ENCODE assay signal across 27 cellular contexts in genomic region chr4:37985730-37986275, GRCh38. TPM values are rescaled to one million over a fixed set of nuclear protein-coding genes. Genes with fewer than 3 reads are reported as not detected.
A peak's percentile ranks its signal among the peaks of the same experiment; 100 is the strongest.
DNase-seq lines count a peak whose midpoint lies in the region; ATAC-seq and TF ChIP-seq lines count a peak whose summit lies in the region.
"Had no signal": no experiment of that assay in that cellular context is flagged by ENCODE, and none has a peak within 500 bp of the region (broad histone marks: within the 10 kb centered on the region; RNA-seq: fewer than 3 reads in every experiment).

No MANE protein-coding gene starts in this region.

- H3K4me1 Mint-ChIP-seq in activated CD8-positive, alpha-beta T cell treated with anti-CD3 and anti-CD28 coated beads for 36 hours (ENCODE audit: low read depth), result peaks cover 26% of the 10 kb centered on the region
- peaks cover 21% of the 10 kb centered on the region for H3K4me1 Mint-ChIP-seq in activated CD8-positive, alpha-beta T cell treated with anti-CD3 and anti-CD28 coated beads, Interleukin-2, amount 10 ng/mL, durations not matched to agents 7 days and 5 days (ENCODE audit: low read depth)
- peaks cover 65% of the 10 kb centered on the region for H3K4me1 Mint-ChIP-seq in GM23338
- H3K4me1 Mint-ChIP-seq in activated T-helper 17 cell treated with anti-CD3 and anti-CD28 coated beads, Interleukin-2, amount 50 U/mL, for 72 hours, result peaks cover 12% of the 10 kb centered on the region
- peaks cover 50 to 84% of the 10 kb centered on the region in 2 donors for H3K4me1 Mint-ChIP-seq in stimulated activated naive B cell treated with anti-CD40 and anti-IgM and Interleukin-4, amounts not matched to agents 10 μg/mL and 1 μg/mL and 100 μg/mL, for 72 hours

- H3K9me2 ChIP-seq in GM23338 (ENCODE audit: insufficient read depth), result no peaks in the 10 kb centered on the region

- peak; percentile 24 for ATAC-seq in activated CD8-positive, alpha-beta T cell treated with anti-CD3 and anti-CD28 coated beads for 36 hours
- no peak for ATAC-seq in activated CD8-positive, alpha-beta T cell treated with anti-CD3 and anti-CD28 coated beads, Interleukin-2, amount 10 ng/mL, durations not matched to agents 7 days and 5 days
- no peak for ATAC-seq in GM23338
- ATAC-seq in activated T-helper 17 cell treated with anti-CD3 and anti-CD28 coated beads, Interleukin-2, amount 50 U/mL, for 72 hours (replicated peaks), result peak; percentile 28
- peak; percentile 24 to 33 for ATAC-seq in stimulated activated naive B cell treated with anti-CD40 and anti-IgM and Interleukin-4, amounts not matched to agents 10 μg/mL and 1 μg/mL and 100 μg/mL, for 72 hours (replicated peaks)
- no peak for ATAC-seq in GM21737 (IDR thresholded peaks at IDR 0.05; ENCODE audit: unreplicated experiment)
- ATAC-seq: activated CD8-positive, alpha-beta memory T cell treated with anti-CD3 and anti-CD28 coated beads, Interleukin-2, amount 10 ng/mL, durations not matched to agents 7 days and 5 days; lower lobe of right lung; psoas muscle had no signal

- peaks cover 55% of the 10 kb centered on the region for H3K4me1 ChIP-seq in GM23338 (ENCODE audit: insufficient read depth)

- TF ChIP-seq CTCF in activated CD8-positive, alpha-beta T cell treated with anti-CD3 and anti-CD28 coated beads for 36 hours (IDR thresholded peaks at IDR 0.05), result no peak
- TF ChIP-seq CTCF in GM23338 (conservative IDR thresholded peaks at IDR 0.05; ENCODE audit: low read depth in 2 of 2), result no peak

- no peaks in the 10 kb centered on the region for H3K36me3 ChIP-seq in GM23338 (ENCODE audit: insufficient read depth)
- H3K36me3 ChIP-seq: lower lobe of right lung had no signal

- H3K27ac ChIP-seq in GM23338 (ENCODE audit: low read depth), result no peak overlapping the region
- H3K27ac ChIP-seq: GM23248, lower lobe of right lung, psoas muscle had no signal

- intact Hi-C loops in activated CD8-positive, alpha-beta T cell treated with anti-CD3 and anti-CD28 coated beads for 36 hours (cut with micrococcal nuclease), result no loop called here

- no peaks in the 10 kb centered on the region for H3K36me3 Mint-ChIP-seq in activated CD8-positive, alpha-beta T cell treated with anti-CD3 and anti-CD28 coated beads for 36 hours (ENCODE audit: low read depth)
- peaks cover 3% of the 10 kb centered on the region for H3K36me3 Mint-ChIP-seq in activated CD8-positive, alpha-beta T cell treated with anti-CD3 and anti-CD28 coated beads, Interleukin-2, amount 10 ng/mL, durations not matched to agents 7 days and 5 days (ENCODE audit: low read depth)
- no peaks in the 10 kb centered on the region for H3K36me3 Mint-ChIP-seq in GM23338 (ENCODE audit: low read depth)
- no peaks in the 10 kb centered on the region for H3K36me3 Mint-ChIP-seq in activated T-helper 17 cell treated with anti-CD3 and anti-CD28 coated beads, Interleukin-2, amount 50 U/mL, for 72 hours (ENCODE audit: low read depth)
- peaks cover 21 to 24% of the 10 kb centered on the region in 2 donors for H3K36me3 Mint-ChIP-seq in stimulated activated naive B cell treated with anti-CD40 and anti-IgM and Interleukin-4, amounts not matched to agents 10 μg/mL and 1 μg/mL and 100 μg/mL, for 72 hours
- H3K36me3 Mint-ChIP-seq: activated CD8-positive, alpha-beta memory T cell treated with anti-CD3 and anti-CD28 coated beads, Interleukin-2, amount 10 ng/mL, durations not matched to agents 7 days and 5 days had no signal

- CTCF ChIA-PET in activated CD8-positive, alpha-beta T cell treated with anti-CD3 and anti-CD28 coated beads for 36 hours (lab: Charles Lee), result interaction anchor here (1.0 kb wide), 1 partner anchor 15 kb away, joined by 3 read pairs; no protein-coding TSS in a partner anchor
- CTCF ChIA-PET in activated CD8-positive, alpha-beta T cell treated with anti-CD3 and anti-CD28 coated beads, Interleukin-2, amount 10 ng/mL, durations not matched to agents 7 days and 5 days (lab: Charles Lee), result no interaction called here

- H3K27me3 ChIP-seq in GM23338 (ENCODE audit: insufficient read depth), result no peaks in the 10 kb centered on the region

- no peak for DNase-seq in activated CD8-positive, alpha-beta T cell treated with anti-CD3 and anti-CD28 coated beads for 36 hours
- no peak for DNase-seq in activated CD8-positive, alpha-beta T cell treated with anti-CD3 and anti-CD28 coated beads, Interleukin-2, amount 10 ng/mL, durations not matched to agents 7 days and 5 days
- DNase-seq in GM23338 (ENCODE audit: low spot score) (no peak), NCI-H187 treated with DMSO at 0.1 percent for 48 hours (lab: John Stamatoyannopoulos, UW) (no peak), NCI-H2107 treated with DMSO at 0.1 percent for 48 hours (lab: John Stamatoyannopoulos, UW; ENCODE audit: unreplicated experiment) (no peak)
- DNase-seq in stimulated activated naive B cell treated with anti-CD40 and anti-IgM and Interleukin-4, amounts not matched to agents 10 μg/mL and 1 μg/mL and 100 μg/mL, for 72 hours, result no peak
- DNase-seq: activated CD4-positive, alpha-beta T cell treated with anti-CD3 and anti-CD28 coated beads, Interleukin-2, amount 10 ng/mL, durations not matched to agents 24 days and 14 days; activated CD8-positive, alpha-beta memory T cell treated with anti-CD3 and anti-CD28 coated beads, Interleukin-2, amount 10 ng/mL, durations not matched to agents 7 days and 5 days; caudate nucleus; dermis blood vessel endothelial cell; DMS79; GM23248; HFFc6; KBM-7; lower lobe of right lung; NCI-H1694 treated with DMSO at 0.1 percent for 48 hours; NCI-H526 treated with DMSO at 0.1 percent for 48 hours; psoas muscle; substantia nigra had no signal

- H3K4me2 ChIP-seq in GM23338, result no peak overlapping the region

- peaks cover 3% of the 10 kb centered on the region for H4K20me1 ChIP-seq in GM23338 (replicated peaks; ENCODE audit: insufficient read depth)

- H3K27ac Mint-ChIP-seq in activated CD8-positive, alpha-beta T cell treated with anti-CD3 and anti-CD28 coated beads for 36 hours, result no peak overlapping the region
- H3K27ac Mint-ChIP-seq in activated CD8-positive, alpha-beta T cell treated with anti-CD3 and anti-CD28 coated beads, Interleukin-2, amount 10 ng/mL, durations not matched to agents 7 days and 5 days, result no peak overlapping the region
- 0 out of 2 replicates have a peak overlapping the region, but pooled peaks have one; percentile 3 for H3K27ac Mint-ChIP-seq in GM23338
- no peak overlapping the region for H3K27ac Mint-ChIP-seq in activated T-helper 17 cell treated with anti-CD3 and anti-CD28 coated beads, Interleukin-2, amount 50 U/mL, for 72 hours
- no peak overlapping the region for H3K27ac Mint-ChIP-seq in stimulated activated naive B cell treated with anti-CD40 and anti-IgM and Interleukin-4, amounts not matched to agents 10 μg/mL and 1 μg/mL and 100 μg/mL, for 72 hours
- H3K27ac Mint-ChIP-seq: activated CD4-positive, alpha-beta T cell treated with anti-CD3 and anti-CD28 coated beads, Interleukin-2, amount 10 ng/mL, durations not matched to agents 24 days and 14 days; activated CD8-positive, alpha-beta memory T cell treated with anti-CD3 and anti-CD28 coated beads, Interleukin-2, amount 10 ng/mL, durations not matched to agents 7 days and 5 days; activated naive CD4-positive, alpha-beta T cell treated with anti-CD3 and anti-CD28 coated beads, Interleukin-2, amount 50 U/mL, for 24 hours; activated T-helper 1 cell treated with anti-CD3 and anti-CD28 coated beads, Interleukin-12 subunit alpha, Interleukin-12 subunit beta, Interleukin-2, Interleukin-4 antibody, amounts not matched to agents 30 ng/mL and 10 ng/mL and 1 ng/mL, durations not matched to agents 14 hours and 24 hours and 36 hours; HFFc6 had no signal

- H2AFZ ChIP-seq in GM23338, result no peak overlapping the region
- H2AFZ ChIP-seq: GM23248 had no signal

- H3F3A ChIP-seq in GM23338 (replicated peaks; ENCODE audit: low read depth), result no peaks in the 10 kb centered on the region

- no peaks in the 10 kb centered on the region for H3K27me3 Mint-ChIP-seq in activated CD8-positive, alpha-beta T cell treated with anti-CD3 and anti-CD28 coated beads for 36 hours
- no peaks in the 10 kb centered on the region for H3K27me3 Mint-ChIP-seq in activated CD8-positive, alpha-beta T cell treated with anti-CD3 and anti-CD28 coated beads, Interleukin-2, amount 10 ng/mL, durations not matched to agents 7 days and 5 days (ENCODE audit: low read depth)
- peaks cover 7% of the 10 kb centered on the region for H3K27me3 Mint-ChIP-seq in GM23338 (ENCODE audit: insufficient read depth, low read depth, poor library complexity)
- H3K27me3 Mint-ChIP-seq in activated T-helper 17 cell treated with anti-CD3 and anti-CD28 coated beads, Interleukin-2, amount 50 U/mL, for 72 hours, result no peaks in the 10 kb centered on the region
- no peaks in the 10 kb centered on the region for H3K27me3 Mint-ChIP-seq in stimulated activated naive B cell treated with anti-CD40 and anti-IgM and Interleukin-4, amounts not matched to agents 10 μg/mL and 1 μg/mL and 100 μg/mL, for 72 hours
- H3K27me3 Mint-ChIP-seq: activated CD4-positive, alpha-beta T cell treated with anti-CD3 and anti-CD28 coated beads, Interleukin-2, amount 10 ng/mL, durations not matched to agents 24 days and 14 days; activated CD8-positive, alpha-beta memory T cell treated with anti-CD3 and anti-CD28 coated beads, Interleukin-2, amount 10 ng/mL, durations not matched to agents 7 days and 5 days; activated naive CD4-positive, alpha-beta T cell treated with anti-CD3 and anti-CD28 coated beads, Interleukin-2, amount 50 U/mL, for 24 hours had no signal

- H3K9me3 Mint-ChIP-seq in activated CD8-positive, alpha-beta T cell treated with anti-CD3 and anti-CD28 coated beads for 36 hours, result no peaks in the 10 kb centered on the region
- no peaks in the 10 kb centered on the region for H3K9me3 Mint-ChIP-seq in activated CD8-positive, alpha-beta T cell treated with anti-CD3 and anti-CD28 coated beads, Interleukin-2, amount 10 ng/mL, durations not matched to agents 7 days and 5 days (ENCODE audit: insufficient read depth)
- H3K9me3 Mint-ChIP-seq in GM23338, result no peaks in the 10 kb centered on the region
- H3K9me3 Mint-ChIP-seq in activated T-helper 17 cell treated with anti-CD3 and anti-CD28 coated beads, Interleukin-2, amount 50 U/mL, for 72 hours, result no peaks in the 10 kb centered on the region
- H3K9me3 Mint-ChIP-seq in stimulated activated naive B cell treated with anti-CD40 and anti-IgM and Interleukin-4, amounts not matched to agents 10 μg/mL and 1 μg/mL and 100 μg/mL, for 72 hours, result no peaks in the 10 kb centered on the region
- H3K9me3 Mint-ChIP-seq: activated CD4-positive, alpha-beta T cell treated with anti-CD3 and anti-CD28 coated beads, Interleukin-2, amount 10 ng/mL, durations not matched to agents 24 days and 14 days; activated naive CD4-positive, alpha-beta T cell treated with anti-CD3 and anti-CD28 coated beads, Interleukin-2, amount 50 U/mL, for 24 hours; activated T-helper 1 cell treated with anti-CD3 and anti-CD28 coated beads, Interleukin-12 subunit alpha, Interleukin-12 subunit beta, Interleukin-2, Interleukin-4 antibody, amounts not matched to agents 30 ng/mL and 10 ng/mL and 1 ng/mL, durations not matched to agents 14 hours and 24 hours and 36 hours; HFFc6 had no signal

- no peak overlapping the region for H3K4me3 Mint-ChIP-seq in activated CD8-positive, alpha-beta T cell treated with anti-CD3 and anti-CD28 coated beads for 36 hours
- no peak overlapping the region for H3K4me3 Mint-ChIP-seq in activated CD8-positive, alpha-beta T cell treated with anti-CD3 and anti-CD28 coated beads, Interleukin-2, amount 10 ng/mL, durations not matched to agents 7 days and 5 days
- H3K4me3 Mint-ChIP-seq in GM23338, result no peak overlapping the region
- no peak overlapping the region for H3K4me3 Mint-ChIP-seq in activated T-helper 17 cell treated with anti-CD3 and anti-CD28 coated beads, Interleukin-2, amount 50 U/mL, for 72 hours
- H3K4me3 Mint-ChIP-seq in stimulated activated naive B cell treated with anti-CD40 and anti-IgM and Interleukin-4, amounts not matched to agents 10 μg/mL and 1 μg/mL and 100 μg/mL, for 72 hours, result no peak overlapping the region
- H3K4me3 Mint-ChIP-seq: activated CD4-positive, alpha-beta T cell treated with anti-CD3 and anti-CD28 coated beads, Interleukin-2, amount 10 ng/mL, durations not matched to agents 24 days and 14 days; activated CD8-positive, alpha-beta memory T cell treated with anti-CD3 and anti-CD28 coated beads, Interleukin-2, amount 10 ng/mL, durations not matched to agents 7 days and 5 days; activated naive CD4-positive, alpha-beta T cell treated with anti-CD3 and anti-CD28 coated beads, Interleukin-2, amount 50 U/mL, for 24 hours; activated T-helper 1 cell treated with anti-CD3 and anti-CD28 coated beads, Interleukin-12 subunit alpha, Interleukin-12 subunit beta, Interleukin-2, Interleukin-4 antibody, amounts not matched to agents 30 ng/mL and 10 ng/mL and 1 ng/mL, durations not matched to agents 14 hours and 24 hours and 36 hours; HFFc6 had no signal

- no peak overlapping the region for H3K4me3 ChIP-seq in GM23338
- H3K4me3 ChIP-seq: GM23248, lower lobe of right lung, psoas muscle had no signal

- POLR2A ChIA-PET in activated CD8-positive, alpha-beta T cell treated with anti-CD3 and anti-CD28 coated beads for 36 hours (lab: Charles Lee), result no interaction called here
- POLR2A ChIA-PET in activated CD8-positive, alpha-beta T cell treated with anti-CD3 and anti-CD28 coated beads, Interleukin-2, amount 10 ng/mL, durations not matched to agents 7 days and 5 days (lab: Charles Lee), result no interaction called here

- peaks cover 84% of the 10 kb centered on the region for H3K79me2 ChIP-seq in GM23338 (replicated peaks; ENCODE audit: insufficient read depth)

RNA-seq across cellular contexts. Expression of gene PTTG2, which starts 25.6 kb away (rescaled TPM):
- not detected for total RNA-seq in activated CD8-positive, alpha-beta T cell treated with anti-CD3 and anti-CD28 coated beads for 36 hours
- total RNA-seq in activated CD8-positive, alpha-beta T cell treated with anti-CD3 and anti-CD28 coated beads, Interleukin-2, amount 10 ng/mL, durations not matched to agents 7 days and 5 days, result 1 to 10 TPM; 1.8 to 2.2 TPM
- not detected in 2 replicates for total RNA-seq in GM23338 (2014; rRNA removed; shearing (Covaris generic))
- 1.1 TPM in 1 of 2 replicates, not detected in the other for polyA plus RNA-seq in GM23338 (2016; fragmentation: Nextera tagmentation; extraction: Ambion mirVana)
- under 1 TPM; 0.39 to 0.40 TPM for total RNA-seq in activated T-helper 17 cell treated with anti-CD3 and anti-CD28 coated beads, Interleukin-2, amount 50 U/mL, for 72 hours
- total RNA-seq: astrocyte, fibroblast of lung, glomerular endothelial cell, GM23248, HFFc6, HT-29 had no signal
- polyA plus RNA-seq: fibroblast of lung, GM23248 had no signal

Comparison
In these comparisons a context has a peak if more than half of its experiments do, and no peak if none do; other contexts are left out.
1. ATAC-seq: peak in activated CD8-positive, alpha-beta T cell treated with anti-CD3 and anti-CD28 coated beads for 36 hours (single experiment), activated T-helper 17 cell treated with anti-CD3 and anti-CD28 coated beads, Interleukin-2, amount 50 U/mL, for 72 hours (single experiment) and stimulated activated naive B cell treated with anti-CD40 and anti-IgM and Interleukin-4, amounts not matched to agents 10 μg/mL and 1 μg/mL and 100 μg/mL, for 72 hours (2 of 2); none in activated CD8-positive, alpha-beta T cell treated with anti-CD3 and anti-CD28 coated beads, Interleukin-2, amount 10 ng/mL, durations not matched to agents 7 days and 5 days (single experiment), GM23338 (single experiment) and GM21737 (single experiment).